Comparison of ENCODE assay signal across 18 cellular contexts in the genomic region with DNA sequence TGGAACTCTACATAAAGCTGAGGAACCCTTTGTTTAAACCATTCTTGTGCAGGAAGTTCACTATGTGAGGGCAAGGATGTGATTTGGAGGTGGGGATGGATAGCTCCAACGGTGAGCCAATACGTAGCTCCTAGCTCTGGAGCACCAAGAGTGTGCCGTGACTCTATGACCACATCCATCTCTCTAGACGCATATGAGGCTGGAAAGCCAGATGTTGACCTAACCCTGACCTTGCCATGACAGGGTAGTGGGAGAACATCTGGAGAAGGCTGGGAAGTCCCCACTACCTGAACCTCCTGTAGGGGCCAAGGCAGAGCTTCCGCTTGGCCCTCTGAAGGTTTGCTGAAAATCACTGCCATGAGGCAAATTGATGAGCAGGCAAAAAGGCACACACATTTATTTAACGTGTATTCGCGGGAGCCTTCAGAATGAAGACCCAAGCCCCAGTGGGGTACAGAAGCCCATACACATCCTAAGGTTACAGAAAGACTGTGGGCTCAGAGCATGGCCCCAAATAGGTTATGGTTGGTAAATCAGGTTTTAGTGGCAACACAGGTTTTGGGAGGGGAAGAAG. TPM values are rescaled to one million over a fixed set of nuclear protein-coding genes. Genes with fewer than 3 reads are reported as not detected.
A peak's percentile ranks its signal among the peaks of the same experiment; 100 is the strongest.
DNase-seq lines count a peak whose midpoint lies in the region; ATAC-seq, FAIRE-seq and TF ChIP-seq lines count a peak whose summit lies in the region.
"Had no signal": no experiment of that assay in that cellular context is flagged by ENCODE, and none has a peak within 500 bp of the region (broad histone marks: within the 10 kb centered on the region; RNA-seq: fewer than 3 reads in every experiment).

No MANE protein-coding gene starts in this region.

- TF ChIP-seq EP300 in HepG2 (IDR thresholded peaks at IDR 0.05; ENCODE audit: low read depth in 2 of 2, low read length in 2 of 2) (no peak), HepG2 (CRISPR knock-in tag; IDR thresholded peaks at IDR 0.05; ENCODE audit: borderline replicate concordance) (no peak)

- ATAC-seq in HepG2 (no peak), right lobe of liver (no peak), upper lobe of right lung (no peak), HG02642 (IDR thresholded peaks at IDR 0.05; ENCODE audit: poor library complexity, unreplicated experiment) (no peak), left ventricle myocardium superior (no peak), HG03571 (IDR thresholded peaks at IDR 0.05; ENCODE audit: unreplicated experiment) (no peak)
- peak; percentile 37 for ATAC-seq in activated CD8-positive, alpha-beta T cell treated with anti-CD3 and anti-CD28 coated beads for 36 hours
- peak; percentile 51 for ATAC-seq in effector memory CD8-positive, alpha-beta T cell (replicated peaks)

- H3K36me3 Mint-ChIP-seq in activated CD8-positive, alpha-beta T cell treated with anti-CD3 and anti-CD28 coated beads for 36 hours (ENCODE audit: low read depth) = peaks cover 97% of the 10 kb centered on the region
- H3K36me3 Mint-ChIP-seq in effector memory CD8-positive, alpha-beta T cell (ENCODE audit: insufficient read depth) = peaks cover 78% of the 10 kb centered on the region

- no peaks in the 10 kb centered on the region for H3K4me1 ChIP-seq in HepG2 (ENCODE audit: insufficient read depth, low read length)
- H3K4me1 ChIP-seq in right lobe of liver = peaks cover 0 to 10% (median 4%) of the 10 kb centered on the region in 4 donors
- H3K4me1 ChIP-seq in upper lobe of right lung = peaks cover 20% of the 10 kb centered on the region
- H3K4me1 ChIP-seq: testis had no signal

- H3K4me1 Mint-ChIP-seq in activated CD8-positive, alpha-beta T cell treated with anti-CD3 and anti-CD28 coated beads for 36 hours (ENCODE audit: low read depth) = peaks cover 97% of the 10 kb centered on the region
- H3K4me1 Mint-ChIP-seq in effector memory CD8-positive, alpha-beta T cell (ENCODE audit: low read depth in 2 of 2) = peaks cover 86 to 94% of the 10 kb centered on the region in 2 donors

- no peaks in the 10 kb centered on the region for H3K36me3 ChIP-seq in HepG2 (replicated peaks in 1 of 2; ENCODE audit: control insufficient read depth in 1 of 2, insufficient read depth in 2 of 2, low read length in 2 of 2)
- H3K36me3 ChIP-seq in right lobe of liver = no peaks in the 10 kb centered on the region
- peaks cover 5% of the 10 kb centered on the region for H3K36me3 ChIP-seq in upper lobe of right lung

- 86% methylated on average over 8 of the region's 8 CpGs for WGBS in HepG2 (ENCODE audit: low lambda C conversion rate)
- 80% methylated on average over 1 of the region's 8 CpGs for WGBS in right lobe of liver (ENCODE audit: insufficient coverage, low coverage, low lambda C conversion rate, missing lambda C conversion rate)

- no peak overlapping the region for H3K9ac ChIP-seq in HepG2 (ENCODE audit: insufficient read depth, low read depth, low read length)

- H2AFZ ChIP-seq in HepG2 (ENCODE audit: low read length) = no peak overlapping the region

- H3K27ac ChIP-seq in HepG2 (ENCODE audit: extremely low read length, insufficient read depth, low read length) = no peak overlapping the region
- no peak overlapping the region for H3K27ac ChIP-seq in right lobe of liver
- no peak overlapping the region for H3K27ac ChIP-seq in upper lobe of right lung
- H3K27ac ChIP-seq: dorsolateral prefrontal cortex, testis had no signal

- in situ Hi-C loops in HepG2 (cut with HindIII; ENCODE audit: extremely low pct_ligation_motif_present, low pct_unique_long_range_greater_than_20kb) = no loop called here

- no TSS peak for BruUV-seq in HepG2 (replicated peaks; lab: Mats Ljungman, UMichigan)

- H3K4me2 ChIP-seq in HepG2 (ENCODE audit: low read depth, low read length) = no peak overlapping the region

- TF ChIP-seq POLR2A in HepG2 (IDR thresholded peaks at IDR 0.05; ENCODE audit: insufficient read depth in 1 of 2, low read depth in 2 of 2, low read length in 2 of 2) = no peak
- TF ChIP-seq POLR2A in right lobe of liver (IDR thresholded peaks at IDR 0.05) = no peak

- H3K27ac Mint-ChIP-seq in activated CD8-positive, alpha-beta T cell treated with anti-CD3 and anti-CD28 coated beads for 36 hours = peak overlapping the region; percentile 100
- H3K27ac Mint-ChIP-seq in effector memory CD8-positive, alpha-beta T cell = peak overlapping the region; percentile 98 to 100

- no peaks in the 10 kb centered on the region for H3K27me3 Mint-ChIP-seq in activated CD8-positive, alpha-beta T cell treated with anti-CD3 and anti-CD28 coated beads for 36 hours
- H3K27me3 Mint-ChIP-seq in effector memory CD8-positive, alpha-beta T cell = no peaks in the 10 kb centered on the region

- H3K27me3 ChIP-seq in HepG2 (ENCODE audit: control insufficient read depth in 1 of 2, insufficient read depth in 2 of 2, low read length in 2 of 2) (no peaks in the 10 kb centered on the region; a peak in 1 of 5 replicates), right lobe of liver (no peaks in the 10 kb centered on the region), upper lobe of right lung (no peaks in the 10 kb centered on the region)
- H3K27me3 ChIP-seq: dorsolateral prefrontal cortex, testis had no signal

- DNase-seq in HepG2 (ENCODE audit: low spot score) (no peak), right lobe of liver (no peak), upper lobe of right lung (no peak), left ventricle myocardium superior (no peak)
- peak; percentile 56 for DNase-seq in activated CD8-positive, alpha-beta T cell treated with anti-CD3 and anti-CD28 coated beads for 36 hours
- DNase-seq in effector memory CD8-positive, alpha-beta T cell = no peak
- DNase-seq: GDM1; Kasumi-1; NCI-H1417; NCI-H2171; stimulated activated CD4-positive, alpha-beta T cell treated with anti-CD3 and anti-CD28 coated beads, Interleukin-4, amount 100 ng/mL, for 1 hour; testis had no signal

- CTCF ChIA-PET in HepG2 (lab: Yijun Ruan, JAX; ENCODE audit: low intra/inter-chr PET ratio, low total read pairs) = no interaction called here
- CTCF ChIA-PET in activated CD8-positive, alpha-beta T cell treated with anti-CD3 and anti-CD28 coated beads for 36 hours (lab: Charles Lee) = interaction anchor here (1.0 to 24.5 kb wide), 6 partner anchors 11 to 79 kb away, joined by 3 to 583 read pairs (median 6); a partner anchor contains a TSS

- POLR2A ChIA-PET in HepG2 (lab: Yijun Ruan, JAX) = interaction anchor here (0.6 kb wide), 1 partner anchor 62 kb away, joined by 5 read pairs; no protein-coding TSS in a partner anchor
- POLR2A ChIA-PET in activated CD8-positive, alpha-beta T cell treated with anti-CD3 and anti-CD28 coated beads for 36 hours (lab: Charles Lee) = interaction anchor here (1.0 to 30.6 kb wide), 4 partner anchors 6 to 43 kb away, joined by 3 to 1021 read pairs (median 512); a partner anchor contains a TSS

- H3K79me2 ChIP-seq in HepG2 (ENCODE audit: insufficient read depth, low read length) = no peaks in the 10 kb centered on the region

- TF ChIP-seq CTCF in HepG2 (CRISPR knock-in tag; IDR thresholded peaks at IDR 0.05) (no peak), right lobe of liver (IDR thresholded peaks at IDR 0.05) (no peak), upper lobe of right lung (IDR thresholded peaks at IDR 0.05) (no peak)
- no peak for TF ChIP-seq CTCF in activated CD8-positive, alpha-beta T cell treated with anti-CD3 and anti-CD28 coated beads for 36 hours (IDR thresholded peaks at IDR 0.05)

- no peaks in the 10 kb centered on the region for H3K9me3 ChIP-seq in HepG2 (ENCODE audit: low read length)
- no peaks in the 10 kb centered on the region for H3K9me3 ChIP-seq in right lobe of liver
- no peaks in the 10 kb centered on the region for H3K9me3 ChIP-seq in upper lobe of right lung
- H3K9me3 ChIP-seq: testis had no signal

- intact Hi-C loops in HepG2 (cut with micrococcal nuclease; ENCODE audit: unreplicated experiment) = no loop called here
- intact Hi-C loops in right lobe of liver (cut with DNase I) = no loop called here
- intact Hi-C loops in activated CD8-positive, alpha-beta T cell treated with anti-CD3 and anti-CD28 coated beads for 36 hours (cut with micrococcal nuclease) = no loop called here
- intact Hi-C loops in upper lobe of right lung (cut with DNase I) = no loop called here
- intact Hi-C loops in left ventricle myocardium superior (cut with micrococcal nuclease) = no loop called here

- H4K20me1 ChIP-seq in HepG2 (ENCODE audit: insufficient read depth, low read length) = no peaks in the 10 kb centered on the region

- no peak overlapping the region for H3K4me3 ChIP-seq in HepG2 (replicated peaks in 1 of 3; ENCODE audit: insufficient read depth in 1 of 3, low read depth in 2 of 3, low read length in 3 of 3)
- no peak overlapping the region for H3K4me3 ChIP-seq in right lobe of liver
- H3K4me3 ChIP-seq in upper lobe of right lung = no peak overlapping the region
- H3K4me3 ChIP-seq: dorsolateral prefrontal cortex, testis had no signal

- peak overlapping the region; percentile 96 for H3K4me3 Mint-ChIP-seq in activated CD8-positive, alpha-beta T cell treated with anti-CD3 and anti-CD28 coated beads for 36 hours
- peak overlapping the region; percentile 92 to 94 for H3K4me3 Mint-ChIP-seq in effector memory CD8-positive, alpha-beta T cell

- no peak for FAIRE-seq in HepG2 (lab: Jason Lieb, UNC)
- FAIRE-seq: bronchial epithelial cell, H1, TTC549 had no signal

- H3K9me3 Mint-ChIP-seq in activated CD8-positive, alpha-beta T cell treated with anti-CD3 and anti-CD28 coated beads for 36 hours = no peaks in the 10 kb centered on the region
- H3K9me3 Mint-ChIP-seq in effector memory CD8-positive, alpha-beta T cell = no peaks in the 10 kb centered on the region

- TF ChIP-seq RAD21 in HepG2 (CRISPR knock-in tag; IDR thresholded peaks at IDR 0.05) = no peak

RNA-seq across cellular contexts. Expression of a gene that starts 43.4 kb away (rescaled TPM):
- 45.1 and 47.5 TPM in 2 replicates for total RNA-seq in HepG2 (2016; rRNA removed; fragmentation: Illumina TruSeq; extraction: Trizol)
- total RNA-seq in HepG2 (2016; cell fraction: cytosol; rRNA removed; fragmentation: Illumina TruSeq; extraction: Trizol; ENCODE audit: low read depth) = 43.1 and 44.2 TPM in 2 replicates
- 44.4 and 45.6 TPM in 2 replicates for total RNA-seq in HepG2 (2016; cell fraction: insoluble cytoplasmic fraction; rRNA removed; fragmentation: Illumina TruSeq; extraction: Trizol)
- total RNA-seq in HepG2 (2016; cell fraction: membrane; rRNA removed; fragmentation: Illumina TruSeq; extraction: Trizol) = 66.4 and 71.1 TPM in 2 replicates
- 33.0 and 33.9 TPM in 2 replicates for total RNA-seq in HepG2 (2016; cell fraction: nucleus; rRNA removed; fragmentation: Illumina TruSeq; extraction: Trizol)
- polyA plus RNA-seq in HepG2 (2011; rRNA removed) = 61.1 and 64.9 TPM in 2 replicates
- polyA plus RNA-seq in HepG2 (2011; cell fraction: cytosol; rRNA removed) = 57.5 and 59.2 TPM in 2 replicates
- 50.4 and 55.0 TPM in 2 replicates for polyA plus RNA-seq in HepG2 (2011; cell fraction: nucleus; rRNA removed)
- polyA plus RNA-seq in HepG2 (2012) = 35.2 and 37.1 TPM in 2 replicates
- 51.1 and 52.3 TPM in 2 replicates for polyA plus RNA-seq in HepG2 (2016; cell fraction: cytosol; fragmentation: Illumina TruSeq; extraction: Trizol; ENCODE audit: low read depth)
- 56.4 and 58.1 TPM in 2 replicates for polyA plus RNA-seq in HepG2 (2016; cell fraction: insoluble cytoplasmic fraction; fragmentation: Illumina TruSeq; extraction: Trizol; ENCODE audit: low read depth)
- polyA plus RNA-seq in HepG2 (2016; cell fraction: membrane; fragmentation: Illumina TruSeq; extraction: Trizol; ENCODE audit: low read depth) = 76.1 and 77.6 TPM in 2 replicates
- 56.2 and 57.6 TPM in 2 replicates for polyA plus RNA-seq in HepG2 (2016; cell fraction: nucleus; fragmentation: Illumina TruSeq; extraction: Trizol; ENCODE audit: insufficient read depth, low read depth)
- polyA minus RNA-seq in HepG2 (2011; rRNA and poly(A)+ RNA removed; ENCODE audit: low replicate concordance) = 48.8 and 93.5 TPM in 2 replicates
- 21.5 and 22.3 TPM in 2 replicates for polyA minus RNA-seq in HepG2 (2011; cell fraction: cytosol; rRNA and poly(A)+ RNA removed)
- 31.9 and 36.3 TPM in 2 replicates for polyA minus RNA-seq in HepG2 (2011; cell fraction: nucleus; rRNA and poly(A)+ RNA removed)
- 10 to 100 TPM; 18.4 to 29.3 (median 24.4) TPM for total RNA-seq in right lobe of liver
- total RNA-seq in activated CD8-positive, alpha-beta T cell treated with anti-CD3 and anti-CD28 coated beads for 36 hours = 100 to 1,000 TPM; 100 to 102 TPM
- 49.8 TPM for total RNA-seq in upper lobe of right lung
- total RNA-seq in left ventricle myocardium superior = 26.4 TPM

Comparison
In these comparisons a context has a peak if more than half of its experiments do, and no peak if none do; other contexts are left out.
1. ATAC-seq: peak in activated CD8-positive, alpha-beta T cell treated with anti-CD3 and anti-CD28 coated beads for 36 hours (single experiment) and effector memory CD8-positive, alpha-beta T cell (single experiment); none in HepG2 (single experiment), right lobe of liver (0 of 4), upper lobe of right lung (single experiment), HG02642 (single experiment), left ventricle myocardium superior (single experiment) and HG03571 (single experiment).